Comparison of ENCODE assay signal across 25 cellular contexts in genomic region chr9:130258999-130259398, GRCh38. TPM values are rescaled to one million over a fixed set of nuclear protein-coding genes. Genes with fewer than 3 reads are reported as not detected.
A peak's percentile ranks its signal among the peaks of the same experiment; 100 is the strongest.
DNase-seq lines count a peak whose midpoint lies in the region; ATAC-seq and TF ChIP-seq lines count a peak whose summit lies in the region.
"Had no signal": no experiment of that assay in that cellular context is flagged by ENCODE, and none has a peak within 500 bp of the region (broad histone marks: within the 10 kb centered on the region; RNA-seq: fewer than 3 reads in every experiment).

No MANE protein-coding gene starts in this region.

- DNase-seq in AG20443 (ENCODE audit: low spot score) (peak; percentile 0), endodermal cell (peak; percentile 28), right lobe of liver (no peak), SW 1271 (lab: John Stamatoyannopoulos, UW) (no peak)
- DNase-seq: CD4-positive, CD25-positive, alpha-beta regulatory T cell; DMS153; DND-41; GOT3; IMR-90; KG1; MG63; NCI-H1105 treated with DMSO at 0.1 percent for 48 hours; NCI-H146; NCI-H1930; NCI-H446 treated with DMSO at 0.1 percent for 48 hours; NCI-H526; NCI-H82; PC-9; RPMI8226; SHP77 had no signal

- ATAC-seq in right lobe of liver: peak; percentile 18 to 64 (median 24)
- ATAC-seq in HG03439 (IDR thresholded peaks at IDR 0.05; ENCODE audit: unreplicated experiment): no peak
- ATAC-seq in GM21529 (IDR thresholded peaks at IDR 0.05; ENCODE audit: unreplicated experiment): no peak
- ATAC-seq: HCT116 had no signal

- H3K36me3 Mint-ChIP-seq in endodermal cell (ENCODE audit: low read depth): no peaks in the 10 kb centered on the region
- H3K36me3 Mint-ChIP-seq: CD4-positive, CD25-positive, alpha-beta regulatory T cell had no signal

- H3K9me3 ChIP-seq in HUES48 (ENCODE audit: control insufficient read depth, insufficient read depth, low read length) (peaks cover 7% of the 10 kb centered on the region; the same call in 1 of the 2 replicates), endodermal cell (ENCODE audit: control insufficient read depth, low read length) (no peaks in the 10 kb centered on the region), right lobe of liver (no peaks in the 10 kb centered on the region)
- H3K9me3 ChIP-seq: MG63 had no signal

- 57 to 88% methylated on average over 1 to 2 of the region's 2 CpGs for WGBS in endodermal cell (ENCODE audit: insufficient coverage in 1 of 2, insufficient read length in 1 of 2), 2 experiments
- 32% methylated on average over 2 of the region's 2 CpGs for WGBS in right lobe of liver (ENCODE audit: insufficient coverage, low coverage, low lambda C conversion rate, missing lambda C conversion rate)

- no peak overlapping the region for H3K9ac ChIP-seq in HUES48 (ENCODE audit: low read depth, low read length)
- no peak overlapping the region for H3K9ac ChIP-seq in endodermal cell (ENCODE audit: extremely low read depth, low read length, poor library complexity, severe bottlenecking)
- H3K9ac ChIP-seq: BLaER1 had no signal

- H3K4me3 ChIP-seq in HUES48 (ENCODE audit: low read depth, low read length) (no peak overlapping the region), endodermal cell (ENCODE audit: low read length) (no peak overlapping the region), right lobe of liver (no peak overlapping the region)
- H3K4me3 ChIP-seq: BLaER1, MG63, PC-9 had no signal

- no peak overlapping the region for H3K27ac Mint-ChIP-seq in endodermal cell
- H3K27ac Mint-ChIP-seq: CD4-positive, CD25-positive, alpha-beta regulatory T cell had no signal

- intact Hi-C loops in right lobe of liver (cut with DNase I): no loop called here

- TF ChIP-seq POLR2A in right lobe of liver (IDR thresholded peaks at IDR 0.05): no peak

- H3K27me3 ChIP-seq in HUES48 (ENCODE audit: control insufficient read depth, insufficient read depth, low read length) (no peaks in the 10 kb centered on the region; the same call in 1 of the 2 replicates), endodermal cell (ENCODE audit: control insufficient read depth, insufficient read depth, low read length, poor library complexity, severe bottlenecking) (no peaks in the 10 kb centered on the region), right lobe of liver (no peaks in the 10 kb centered on the region)
- H3K27me3 ChIP-seq: MG63 had no signal

- peaks cover 3% of the 10 kb centered on the region for H3K4me1 Mint-ChIP-seq in endodermal cell
- H3K4me1 Mint-ChIP-seq: CD4-positive, CD25-positive, alpha-beta regulatory T cell had no signal

- TF ChIP-seq CTCF in endodermal cell (conservative IDR thresholded peaks at IDR 0.05): no peak
- no peak for TF ChIP-seq CTCF in right lobe of liver (IDR thresholded peaks at IDR 0.05)

- H3K27ac ChIP-seq in HUES48 (ENCODE audit: low read depth, low read length) (peak overlapping the region; percentile 72), endodermal cell (ENCODE audit: low read depth, low read length) (no peak overlapping the region), right lobe of liver (peak overlapping the region in 2 of 3 donors; percentile 20 to 29)
- H3K27ac ChIP-seq: BLaER1, PC-9 had no signal

- peaks cover 13% of the 10 kb centered on the region for H3K9me3 Mint-ChIP-seq in endodermal cell

- no peak overlapping the region for H3K4me3 Mint-ChIP-seq in endodermal cell
- H3K4me3 Mint-ChIP-seq: CD4-positive, CD25-positive, alpha-beta regulatory T cell had no signal

- H3K36me3 ChIP-seq in HUES48 (ENCODE audit: control insufficient read depth, insufficient read depth, low read length) (no peaks in the 10 kb centered on the region), endodermal cell (ENCODE audit: control insufficient read depth, insufficient read depth, low read length) (no peaks in the 10 kb centered on the region), right lobe of liver (no peaks in the 10 kb centered on the region)
- H3K36me3 ChIP-seq: BLaER1, MG63 had no signal

- no peaks in the 10 kb centered on the region for H3K4me1 ChIP-seq in HUES48 (ENCODE audit: control insufficient read depth, insufficient read depth, low read length)
- H3K4me1 ChIP-seq in endodermal cell (ENCODE audit: control insufficient read depth, insufficient read depth, low read length): no peaks in the 10 kb centered on the region
- peaks cover 0 to 44% (median 20%) of the 10 kb centered on the region in 4 donors for H3K4me1 ChIP-seq in right lobe of liver

- H3K27me3 Mint-ChIP-seq in endodermal cell (ENCODE audit: insufficient read depth): peaks cover 11% of the 10 kb centered on the region

RNA-seq across cellular contexts. Expression of gene HMCN2, which starts 6.6 kb away (rescaled TPM):
- 1 to 10 TPM; 3.3 to 3.9 TPM for total RNA-seq in endodermal cell
- polyA plus RNA-seq in endodermal cell (2013, experiment 1 of 2): 0.57 TPM
- 0.33 TPM for polyA plus RNA-seq in endodermal cell (2013, experiment 2 of 2)
- total RNA-seq in right lobe of liver: 1 to 10 TPM in 4 of 6 experiments, under 1 TPM in 2; 0.31 to 2.0 (median 1.1) TPM
- total RNA-seq: CD4-positive, CD25-positive, alpha-beta regulatory T cell; IMR-90 had no signal
- polyA plus RNA-seq: CD4-positive, CD25-positive, alpha-beta regulatory T cell had no signal

Comparison
In these comparisons a context has a peak if more than half of its experiments do, and no peak if none do; other contexts are left out.
1. DNase-seq: peak in AG20443 (single experiment) and endodermal cell (single experiment); none in right lobe of liver (0 of 3) and SW 1271 (0 of 2).
2. ATAC-seq: peak in right lobe of liver (4 of 4); none in HG03439 (single experiment) and GM21529 (single experiment).